In genomic region chrX:47650164-47651042, GRCh38 we compare ENCODE assay signal across 8 cellular contexts. TPM values are rescaled to one million over a fixed set of nuclear protein-coding genes. Genes with fewer than 3 reads are reported as not detected.
DNase-seq lines count a peak whose midpoint lies in the region; ATAC-seq and TF ChIP-seq lines count a peak whose summit lies in the region.

A gene with protein sequence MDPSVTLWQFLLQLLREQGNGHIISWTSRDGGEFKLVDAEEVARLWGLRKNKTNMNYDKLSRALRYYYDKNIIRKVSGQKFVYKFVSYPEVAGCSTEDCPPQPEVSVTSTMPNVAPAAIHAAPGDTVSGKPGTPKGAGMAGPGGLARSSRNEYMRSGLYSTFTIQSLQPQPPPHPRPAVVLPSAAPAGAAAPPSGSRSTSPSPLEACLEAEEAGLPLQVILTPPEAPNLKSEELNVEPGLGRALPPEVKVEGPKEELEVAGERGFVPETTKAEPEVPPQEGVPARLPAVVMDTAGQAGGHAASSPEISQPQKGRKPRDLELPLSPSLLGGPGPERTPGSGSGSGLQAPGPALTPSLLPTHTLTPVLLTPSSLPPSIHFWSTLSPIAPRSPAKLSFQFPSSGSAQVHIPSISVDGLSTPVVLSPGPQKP (minus strand): TSS chrX:47650563. CDS start chrX:47641441, 9,122 bp downstream.

- H3K9me3 ChIP-seq in DND-41 (ENCODE audit: insufficient read depth, low read length, severe bottlenecking) (no peaks in the 10 kb centered on the region), GM23248 (ENCODE audit: low read depth) (no peaks in the 10 kb centered on the region)
- H3K9me3 ChIP-seq in naive thymus-derived CD4-positive, alpha-beta T cell (ENCODE audit: control insufficient read depth in 2 of 3, low read length in 3 of 3), result no peaks in the 10 kb centered on the region

- H3K27ac Mint-ChIP-seq in activated T-helper 17 cell treated with anti-CD3 and anti-CD28 coated beads, Interleukin-2, amount 50 U/mL, for 72 hours, result peak within 1 kb of the TSS; percentile 94
- H3K27ac Mint-ChIP-seq in naive thymus-derived CD4-positive, alpha-beta T cell, result peak within 1 kb of the TSS; percentile 89 to 97 (median 95)
- H3K27ac Mint-ChIP-seq in stimulated activated naive B cell treated with anti-CD40 and anti-IgM and Interleukin-4, amounts not matched to agents 10 μg/mL and 1 μg/mL and 100 μg/mL, for 72 hours, result peak within 1 kb of the TSS; percentile 92

- peaks cover 19% of the 10 kb centered on the region; the same call in 1 of the 2 replicates for H3F3A ChIP-seq in GM23248 (ENCODE audit: insufficient read depth)

- H3K27ac ChIP-seq in DND-41 (ENCODE audit: low read length) (peak within 1 kb of the TSS; percentile 81), GM23248 (peak within 1 kb of the TSS; percentile 94)
- peak within 1 kb of the TSS; percentile 85 for H3K27ac ChIP-seq in naive thymus-derived CD4-positive, alpha-beta T cell (ENCODE audit: low read depth, low read length)

- peak within 1 kb of the TSS; percentile 39 to 76; a peak in 3 of 4 replicates for H3K4me3 ChIP-seq in DND-41 (ENCODE audit: low read depth in 1 of 2, low read length in 2 of 2)
- H3K4me3 ChIP-seq in GM23248, result peak within 1 kb of the TSS; percentile 83
- peak within 1 kb of the TSS; percentile 70 for H3K4me3 ChIP-seq in naive thymus-derived CD4-positive, alpha-beta T cell (ENCODE audit: low read length)

- DNase-seq in DND-41 (peak; percentile 96), GM23248 (peak; percentile 97), Kasumi-1 (lab: John Stamatoyannopoulos, UW) (peak; percentile 92 to 95), RPMI7951 (ENCODE audit: low read depth) (peak; percentile 99), fibroblast of gingiva (ENCODE audit: low read depth) (peak; percentile 99)
- DNase-seq in naive thymus-derived CD4-positive, alpha-beta T cell, result peak; percentile 67 to 92 (median 88)
- DNase-seq in stimulated activated naive B cell treated with anti-CD40 and anti-IgM and Interleukin-4, amounts not matched to agents 10 μg/mL and 1 μg/mL and 100 μg/mL, for 72 hours, result peak; percentile 90

- TF ChIP-seq CTCF in DND-41 (IDR thresholded peaks at IDR 0.05; ENCODE audit: borderline replicate concordance, extremely low read depth, low read length, poor library complexity, severe bottlenecking), result peak; percentile 11

- peak; percentile 94 for ATAC-seq in DND-41 (ENCODE audit: insufficient read depth, low read depth)
- peak; percentile 93 for ATAC-seq in activated T-helper 17 cell treated with anti-CD3 and anti-CD28 coated beads, Interleukin-2, amount 50 U/mL, for 72 hours (replicated peaks)
- peak; percentile 95 for ATAC-seq in naive thymus-derived CD4-positive, alpha-beta T cell
- peak; percentile 91 to 92 for ATAC-seq in stimulated activated naive B cell treated with anti-CD40 and anti-IgM and Interleukin-4, amounts not matched to agents 10 μg/mL and 1 μg/mL and 100 μg/mL, for 72 hours (replicated peaks)

- 0 to 1% methylated on average over 17 to 29 of the region's 65 CpGs for WGBS in GM23248 (ENCODE audit: low coverage in 1 of 2, low lambda C conversion rate in 2 of 2, missing lambda C conversion rate in 2 of 2), 2 experiments

- H4K20me1 ChIP-seq in DND-41 (ENCODE audit: insufficient read depth, low read length) (no peaks in the 10 kb centered on the region), GM23248 (ENCODE audit: insufficient read depth) (no peaks in the 10 kb centered on the region)

- no peaks in the 10 kb centered on the region for H3K9me3 Mint-ChIP-seq in activated T-helper 17 cell treated with anti-CD3 and anti-CD28 coated beads, Interleukin-2, amount 50 U/mL, for 72 hours
- H3K9me3 Mint-ChIP-seq in naive thymus-derived CD4-positive, alpha-beta T cell, result no peaks in the 10 kb centered on the region
- no peaks in the 10 kb centered on the region for H3K9me3 Mint-ChIP-seq in stimulated activated naive B cell treated with anti-CD40 and anti-IgM and Interleukin-4, amounts not matched to agents 10 μg/mL and 1 μg/mL and 100 μg/mL, for 72 hours

- peaks cover 39% of the 10 kb centered on the region for H3K4me1 ChIP-seq in DND-41 (ENCODE audit: insufficient read depth, low read length)
- H3K4me1 ChIP-seq in GM23248 (ENCODE audit: insufficient read depth), result peaks cover 9% of the 10 kb centered on the region
- H3K4me1 ChIP-seq in naive thymus-derived CD4-positive, alpha-beta T cell (ENCODE audit: control insufficient read depth in 2 of 2, insufficient read depth in 2 of 2, low read length in 2 of 2), result peaks cover 12 to 16% of the 10 kb centered on the region in 2 donors

- H3K36me3 ChIP-seq in DND-41 (ENCODE audit: insufficient read depth, low read length), result peaks cover 38% of the 10 kb centered on the region
- H3K36me3 ChIP-seq in GM23248 (ENCODE audit: low read depth), result no peaks in the 10 kb centered on the region
- peaks cover 0 to 11% (median 7%) of the 10 kb centered on the region in 3 experiments for H3K36me3 ChIP-seq in naive thymus-derived CD4-positive, alpha-beta T cell (ENCODE audit: control insufficient read depth in 2 of 3, insufficient read depth in 3 of 3, low read length in 3 of 3)

- H3K79me2 ChIP-seq in DND-41 (ENCODE audit: insufficient read depth, low read length) (peaks cover 41% of the 10 kb centered on the region), GM23248 (ENCODE audit: insufficient read depth) (peaks cover 39% of the 10 kb centered on the region)

- H3K9ac ChIP-seq in DND-41 (ENCODE audit: low read depth, low read length) (peak within 1 kb of the TSS; percentile 72), GM23248 (peak within 1 kb of the TSS; percentile 94)

- peak within 1 kb of the TSS; percentile 93 for H3K4me2 ChIP-seq in DND-41 (ENCODE audit: insufficient read depth, low read length)
- H3K4me2 ChIP-seq in GM23248 (ENCODE audit: unreplicated experiment), result peak within 1 kb of the TSS; percentile 71

- H3K4me3 Mint-ChIP-seq in activated T-helper 17 cell treated with anti-CD3 and anti-CD28 coated beads, Interleukin-2, amount 50 U/mL, for 72 hours, result peak within 1 kb of the TSS; percentile 96
- peak within 1 kb of the TSS; percentile 87 to 96 (median 90) for H3K4me3 Mint-ChIP-seq in naive thymus-derived CD4-positive, alpha-beta T cell
- peak within 1 kb of the TSS; percentile 80 to 86 for H3K4me3 Mint-ChIP-seq in stimulated activated naive B cell treated with anti-CD40 and anti-IgM and Interleukin-4, amounts not matched to agents 10 μg/mL and 1 μg/mL and 100 μg/mL, for 72 hours

- in situ Hi-C loops in GM23248 (cut with MboI), result no loop called here

- POLR2A ChIA-PET in naive thymus-derived CD4-positive, alpha-beta T cell (lab: Charles Lee), result interaction anchor here (0.6 to 1.7 kb wide), 10 partner anchors 9 to 1061 kb away, joined by 3 to 11 read pairs (median 5); partner anchors contain the start of genes CFP, RBM10 and UXT

- H3K36me3 Mint-ChIP-seq in activated T-helper 17 cell treated with anti-CD3 and anti-CD28 coated beads, Interleukin-2, amount 50 U/mL, for 72 hours (ENCODE audit: low read depth), result peaks cover 96% of the 10 kb centered on the region
- peaks cover 0 to 40% (median 4%) of the 10 kb centered on the region in 5 donors for H3K36me3 Mint-ChIP-seq in naive thymus-derived CD4-positive, alpha-beta T cell
- H3K36me3 Mint-ChIP-seq in stimulated activated naive B cell treated with anti-CD40 and anti-IgM and Interleukin-4, amounts not matched to agents 10 μg/mL and 1 μg/mL and 100 μg/mL, for 72 hours, result peaks cover 26 to 38% of the 10 kb centered on the region in 2 donors

- CTCF ChIA-PET in naive thymus-derived CD4-positive, alpha-beta T cell (lab: Charles Lee), result no interaction called here

- H2AFZ ChIP-seq in DND-41 (ENCODE audit: low read depth, low read length) (peak within 1 kb of the TSS; percentile 84), GM23248 (peak within 1 kb of the TSS; percentile 49; the same call in 1 of the 2 replicates)

- no peaks in the 10 kb centered on the region for H3K27me3 Mint-ChIP-seq in activated T-helper 17 cell treated with anti-CD3 and anti-CD28 coated beads, Interleukin-2, amount 50 U/mL, for 72 hours
- no peaks in the 10 kb centered on the region for H3K27me3 Mint-ChIP-seq in naive thymus-derived CD4-positive, alpha-beta T cell
- H3K27me3 Mint-ChIP-seq in stimulated activated naive B cell treated with anti-CD40 and anti-IgM and Interleukin-4, amounts not matched to agents 10 μg/mL and 1 μg/mL and 100 μg/mL, for 72 hours, result no peaks in the 10 kb centered on the region

- no peaks in the 10 kb centered on the region for H3K9me2 ChIP-seq in GM23248 (ENCODE audit: insufficient read depth)

- H3K27me3 ChIP-seq in DND-41 (ENCODE audit: insufficient read depth, low read length, poor library complexity), result no peaks in the 10 kb centered on the region
- H3K27me3 ChIP-seq in GM23248 (replicated peaks; ENCODE audit: insufficient read depth), result no peaks in the 10 kb centered on the region
- no peaks in the 10 kb centered on the region for H3K27me3 ChIP-seq in naive thymus-derived CD4-positive, alpha-beta T cell (ENCODE audit: control insufficient read depth in 2 of 2, insufficient read depth in 2 of 2, low read length in 2 of 2)

- H3K4me1 Mint-ChIP-seq in activated T-helper 17 cell treated with anti-CD3 and anti-CD28 coated beads, Interleukin-2, amount 50 U/mL, for 72 hours, result peaks cover 20% of the 10 kb centered on the region
- H3K4me1 Mint-ChIP-seq in naive thymus-derived CD4-positive, alpha-beta T cell, result peaks cover 35 to 52% (median 48%) of the 10 kb centered on the region in 7 donors
- peaks cover 11 to 41% of the 10 kb centered on the region in 2 donors for H3K4me1 Mint-ChIP-seq in stimulated activated naive B cell treated with anti-CD40 and anti-IgM and Interleukin-4, amounts not matched to agents 10 μg/mL and 1 μg/mL and 100 μg/mL, for 72 hours

- intact Hi-C loops in naive thymus-derived CD4-positive, alpha-beta T cell (cut with micrococcal nuclease), result loop anchor here (1.0 to 10.0 kb wide), 19 partner anchors 8 to 1614 kb away; partner anchors contain the start of genes ARAF (in 2 of the 2), ZNF41 (in 2 of the 2), CDK16 (in 1 of the 2) and CFP (in 1 of the 2)

RNA-seq across cellular contexts. Expression of the gene that starts here (rescaled TPM):
- total RNA-seq in GM23248 (2014; rRNA removed; shearing (Covaris generic)), result 35.3 and 46.6 TPM in 2 replicates
- 47.7 and 49.5 TPM in 2 replicates for polyA plus RNA-seq in GM23248 (2016; fragmentation: Nextera tagmentation; extraction: Ambion mirVana)
- total RNA-seq in RPMI7951 (2014; rRNA removed; shearing (Covaris generic)), result 39.0 and 44.8 TPM in 2 replicates
- 10 to 100 TPM; 77.8 to 95.9 TPM for total RNA-seq in activated T-helper 17 cell treated with anti-CD3 and anti-CD28 coated beads, Interleukin-2, amount 50 U/mL, for 72 hours
- 10 to 100 TPM; 29.3 to 62.4 (median 38.1) TPM for total RNA-seq in naive thymus-derived CD4-positive, alpha-beta T cell
- polyA plus RNA-seq in naive thymus-derived CD4-positive, alpha-beta T cell, result 10 to 100 TPM; 24.0 to 24.1 TPM

Comparison
In these comparisons a context has a peak if more than half of its experiments do, and no peak if none do; other contexts are left out.
1. Peak in every context shown above with its lines: DNase-seq, ATAC-seq, H3K4me3 ChIP-seq and H3K27ac ChIP-seq.